ENCODE assay signal across 8 cellular contexts in genomic region chr19:15449620-15450527, GRCh38. TPM values are rescaled to one million over a fixed set of nuclear protein-coding genes. Genes with fewer than 3 reads are reported as not detected.
DNase-seq lines count a peak whose midpoint lies in the region.

Gene WIZ, minus strand, starts transcription at chr19:15449956. Its CDS starts 1,649 bp downstream, at chr19:15448307.

- H3K9me3 ChIP-seq in GM23248 (ENCODE audit: low read depth) = no peaks in the 10 kb centered on the region

- H4K20me1 ChIP-seq in GM23248 (ENCODE audit: insufficient read depth) = no peaks in the 10 kb centered on the region

- 1 to 2% methylated on average over 13 to 21 of the region's 77 CpGs for WGBS in GM23248 (ENCODE audit: low coverage in 1 of 2, low lambda C conversion rate in 2 of 2, missing lambda C conversion rate in 2 of 2), 2 experiments

- peak within 1 kb of the TSS; percentile 91 for H2AFZ ChIP-seq in GM23248

- no peaks in the 10 kb centered on the region for H3K79me2 ChIP-seq in GM23248 (ENCODE audit: insufficient read depth)

- H3K9ac ChIP-seq in GM23248 = peak within 1 kb of the TSS; percentile 73

- peaks cover 22% of the 10 kb centered on the region; the same call in 1 of the 2 replicates for H3F3A ChIP-seq in GM23248 (ENCODE audit: insufficient read depth)

- peak within 1 kb of the TSS; percentile 78 for H3K4me3 ChIP-seq in GM23248

- no peaks in the 10 kb centered on the region for H3K27me3 ChIP-seq in GM23248 (replicated peaks; ENCODE audit: insufficient read depth)

- DNase-seq in COLO668 (lab: John Stamatoyannopoulos, UW; ENCODE audit: unreplicated experiment) (peak; percentile 73), GM23248 (peak; percentile 87), NCI-H2227 treated with DMSO at 0.1 percent for 48 hours (lab: John Stamatoyannopoulos, UW) (peak; percentile 14), lung microvascular endothelial cell (ENCODE audit: low read depth in 2 of 2) (peak; percentile 79 to 87), NK-92 (lab: John Stamatoyannopoulos, UW; ENCODE audit: unreplicated experiment) (no peak)
- DNase-seq in activated CD8-positive, alpha-beta memory T cell treated with anti-CD3 and anti-CD28 coated beads for 1 hour (ENCODE audit: extremely low read depth in 1 of 2, low read depth in 1 of 2) = peak; percentile 49 to 81
- DNase-seq in effector CD8-positive, alpha-beta T cell (lab: John Stamatoyannopoulos, UW) = peak; percentile 70
- DNase-seq in stimulated activated CD4-positive, alpha-beta T cell treated with anti-CD3 and anti-CD28 coated beads, TNF-alpha, amount 100 ng/mL, for 1 hour (ENCODE audit: low read depth in 3 of 3, low spot score in 1 of 3) = peak; percentile 60 to 87 (median 60)

- in situ Hi-C loops in GM23248 (cut with MboI) = no loop called here

- no peak within 1 kb of the TSS for H3K27ac ChIP-seq in GM23248

- H3K4me1 ChIP-seq in GM23248 (ENCODE audit: insufficient read depth) = no peaks in the 10 kb centered on the region; the same call in 1 of the 2 replicates

- H3K9me2 ChIP-seq in GM23248 (ENCODE audit: insufficient read depth) = no peaks in the 10 kb centered on the region

- H3K36me3 ChIP-seq in GM23248 (ENCODE audit: low read depth) = no peaks in the 10 kb centered on the region

- H3K4me2 ChIP-seq in GM23248 (ENCODE audit: unreplicated experiment) = peak within 1 kb of the TSS; percentile 71

RNA-seq across cellular contexts. Expression of gene WIZ, which starts in this region (rescaled TPM):
- 18.8 and 22.0 TPM in 2 replicates for total RNA-seq in GM23248 (2014; rRNA removed; shearing (Covaris generic))
- polyA plus RNA-seq in GM23248 (2016; fragmentation: Nextera tagmentation; extraction: Ambion mirVana) = 6.1 and 6.9 TPM in 2 replicates
- 3.9 and 5.6 TPM in 2 replicates for total RNA-seq in lung microvascular endothelial cell
